Comparison of ENCODE assay signal across 9 cellular contexts in the genomic region with DNA sequence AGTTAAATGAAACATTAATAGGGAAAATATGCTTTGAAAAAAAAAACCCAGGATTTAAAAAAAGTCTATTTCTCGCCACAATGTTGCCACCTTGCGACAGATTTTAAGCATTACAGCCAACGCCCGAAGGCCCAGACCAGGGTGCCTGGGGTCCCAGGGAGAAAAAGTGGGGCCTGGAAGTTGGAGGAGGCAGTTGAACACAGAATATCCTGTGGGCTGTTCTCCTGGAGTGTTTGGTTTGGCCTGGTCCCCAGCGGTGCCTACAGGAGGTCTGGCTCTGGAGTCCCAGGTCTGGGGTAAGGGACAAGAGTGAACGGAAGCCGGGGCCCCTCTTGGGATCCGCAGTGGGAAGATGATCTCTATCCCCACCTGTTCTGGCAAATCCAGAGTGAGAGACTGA. TPM values are rescaled to one million over a fixed set of nuclear protein-coding genes. Genes with fewer than 3 reads are reported as not detected.
DNase-seq lines count a peak whose midpoint lies in the region; ATAC-seq and TF ChIP-seq lines count a peak whose summit lies in the region.
"Had no signal": no experiment of that assay in that cellular context is flagged by ENCODE, and none has a peak within 500 bp of the region (broad histone marks: within the 10 kb centered on the region; RNA-seq: fewer than 3 reads in every experiment).

No MANE protein-coding gene starts in this region.

- H3K27ac Mint-ChIP-seq in CD4-positive, alpha-beta memory T cell, result peak overlapping the region in 6 of 7 donors; percentile 3 to 91 (median 52)

- no peak overlapping the region for H3K4me2 ChIP-seq in mesenchymal stem cell (ENCODE audit: low read length, poor library complexity, severe bottlenecking)

- TF ChIP-seq POLR2A in thyroid gland (IDR thresholded peaks at IDR 0.05), result no peak

- peaks cover 3% of the 10 kb centered on the region for H3K79me1 ChIP-seq in mesenchymal stem cell (replicated peaks; ENCODE audit: low read length, poor library complexity, severe bottlenecking)

- peak overlapping the region in 1 of 2 donors; percentile 51 for H3K4me3 ChIP-seq in CD4-positive, alpha-beta memory T cell (ENCODE audit: low read length in 2 of 2)
- H3K4me3 ChIP-seq in mesenchymal stem cell (ENCODE audit: insufficient read depth in 1 of 2, low read depth in 1 of 2, low read length in 2 of 2), result peak overlapping the region in 1 of 2 experiments; percentile 70
- peak overlapping the region in 1 of 3 donors; percentile 30 for H3K4me3 ChIP-seq in thyroid gland (replicated peaks in 1 of 3)

- peaks cover 0 to 12% (median 3%) of the 10 kb centered on the region in 8 donors for H3K9me3 Mint-ChIP-seq in CD4-positive, alpha-beta memory T cell

- no peak overlapping the region for H4K91ac ChIP-seq in mesenchymal stem cell (ENCODE audit: low read length)

- no peak overlapping the region for H3K18ac ChIP-seq in mesenchymal stem cell (ENCODE audit: low read depth in 1 of 2, low read length in 2 of 2)

- peaks cover 61% of the 10 kb centered on the region for H3K4me1 ChIP-seq in CD4-positive, alpha-beta memory T cell (ENCODE audit: insufficient read depth, low read length)
- H3K4me1 ChIP-seq in mesenchymal stem cell (ENCODE audit: control insufficient read depth, insufficient read depth, low read depth, low read length) (peaks cover 29% of the 10 kb centered on the region), thyroid gland (peaks cover 35 to 63% of the 10 kb centered on the region in 2 donors)

- peak overlapping the region; percentile 75 to 95 (median 86) for H3K4me3 Mint-ChIP-seq in CD4-positive, alpha-beta memory T cell

- no peaks in the 10 kb centered on the region for H3K36me3 ChIP-seq in CD4-positive, alpha-beta memory T cell (ENCODE audit: insufficient read depth, low read length)
- no peaks in the 10 kb centered on the region for H3K36me3 ChIP-seq in mesenchymal stem cell (ENCODE audit: control insufficient read depth in 1 of 2, insufficient read depth in 2 of 2, low read depth in 1 of 2, low read length in 2 of 2)
- no peaks in the 10 kb centered on the region for H3K36me3 ChIP-seq in thyroid gland

- H3K27me3 Mint-ChIP-seq in CD4-positive, alpha-beta memory T cell, result peaks cover 23 to 36% of the 10 kb centered on the region in 2 donors

- no peak overlapping the region for H2AFZ ChIP-seq in mesenchymal stem cell (ENCODE audit: low read depth, low read length)

- H3K27ac ChIP-seq in CD4-positive, alpha-beta memory T cell (ENCODE audit: low read depth, low read length), result no peak overlapping the region
- H3K27ac ChIP-seq in mesenchymal stem cell (ENCODE audit: low read length, poor library complexity, severe bottlenecking), result no peak overlapping the region
- H3K27ac ChIP-seq in thyroid gland, result no peak overlapping the region

- peak overlapping the region; percentile 79 for H3K9ac ChIP-seq in mesenchymal stem cell (ENCODE audit: low read length)

- no peak overlapping the region for H2BK120ac ChIP-seq in mesenchymal stem cell (ENCODE audit: low read depth, low read length)

- WGBS in mesenchymal stem cell, result 34% methylated on average over 8 of the region's 8 CpGs
- 32 to 37% methylated on average over 8 of the region's 8 CpGs for WGBS in thyroid gland, 2 donors

- H3K27me3 ChIP-seq in CD4-positive, alpha-beta memory T cell (ENCODE audit: insufficient read depth, low read length), result peaks cover 38% of the 10 kb centered on the region
- H3K27me3 ChIP-seq in mesenchymal stem cell (ENCODE audit: control insufficient read depth in 1 of 2, insufficient read depth in 1 of 2, low read length in 2 of 2) (peaks cover 56 to 60% of the 10 kb centered on the region in 2 experiments), thyroid gland (peaks cover 19% of the 10 kb centered on the region)

- H2AK5ac ChIP-seq in mesenchymal stem cell (ENCODE audit: low read length, severe bottlenecking), result no peak overlapping the region

- peak; percentile 55 to 89 (median 71) for TF ChIP-seq CTCF in thyroid gland (IDR thresholded peaks at IDR 0.05)

- POLR2A ChIA-PET in CD4-positive, alpha-beta memory T cell (lab: Charles Lee; ENCODE audit: partially characterized antibody), result interaction anchor here (1.2 to 7.7 kb wide), 4 partner anchors 52 to 379 kb away, joined by 3 to 82 read pairs (median 8); partner anchors contain the start of genes C15orf61 and MAP2K5

- peaks cover 0 to 6% of the 10 kb centered on the region in 2 donors for H3K36me3 Mint-ChIP-seq in CD4-positive, alpha-beta memory T cell

- CTCF ChIA-PET in CD4-positive, alpha-beta memory T cell (lab: Charles Lee; ENCODE audit: partially characterized antibody), result interaction anchor here (0.7 to 5.7 kb wide), 22 partner anchors 10 to 892 kb away, joined by 3 to 110 read pairs (median 4); no protein-coding TSS in a partner anchor

- H3K14ac ChIP-seq in mesenchymal stem cell (ENCODE audit: low read length in 2 of 2), result no peak overlapping the region

- no peak for ATAC-seq in GM18498 (IDR thresholded peaks at IDR 0.05; ENCODE audit: unreplicated experiment)

- intact Hi-C loops in CD4-positive, alpha-beta memory T cell (cut with micrococcal nuclease), result loop anchor here (1.0 to 10.0 kb wide), 6 partner anchors 53 to 1132 kb away; partner anchors contain the start of gene SMAD6
- intact Hi-C loops in thyroid gland (cut with DNase I), result loop anchor here (5.0 kb wide), 1 partner anchor 314 kb away; the partner anchor contains the start of gene C15orf61

- H3K9me3 ChIP-seq in CD4-positive, alpha-beta memory T cell (ENCODE audit: control insufficient read depth in 1 of 2, low read length in 2 of 2), result no peaks in the 10 kb centered on the region
- H3K9me3 ChIP-seq in mesenchymal stem cell (ENCODE audit: control insufficient read depth, low read length) (no peaks in the 10 kb centered on the region), thyroid gland (no peaks in the 10 kb centered on the region)

- peaks cover 22 to 84% (median 49%) of the 10 kb centered on the region in 4 donors for H3K4me1 Mint-ChIP-seq in CD4-positive, alpha-beta memory T cell

- H4K8ac ChIP-seq in mesenchymal stem cell (ENCODE audit: low read length), result no peak overlapping the region

- H2BK12ac ChIP-seq in mesenchymal stem cell (ENCODE audit: low read length in 2 of 2), result no peak overlapping the region

- H3K23ac ChIP-seq in mesenchymal stem cell (ENCODE audit: low read length in 2 of 2), result no peak overlapping the region

- no peak overlapping the region for H2BK15ac ChIP-seq in mesenchymal stem cell (ENCODE audit: low read depth, poor library complexity, severe bottlenecking)

- H3K4ac ChIP-seq in mesenchymal stem cell (ENCODE audit: low read depth in 1 of 2, low read length in 2 of 2), result no peak overlapping the region

- no peak overlapping the region for H2BK5ac ChIP-seq in mesenchymal stem cell (ENCODE audit: low read depth, low read length, poor library complexity, severe bottlenecking)

- peak; percentile 52 to 67 (median 54) for DNase-seq in CD4-positive, alpha-beta memory T cell
- DNase-seq in HS-5 (ENCODE audit: low read depth) (peak; percentile 20), T follicular helper cell (ENCODE audit: low read depth) (peak; percentile 35), mesenchymal stem cell (no peak), thyroid gland (peak; percentile 49 to 50), NCI-H2107 treated with DMSO at 0.1 percent for 48 hours (lab: John Stamatoyannopoulos, UW; ENCODE audit: unreplicated experiment) (no peak)
- DNase-seq in central memory CD4-positive, alpha-beta T cell, result peak; percentile 53

RNA-seq across cellular contexts. Expression of gene RNU6-1, which starts 3.4 kb away (rescaled TPM):
- not detected for total RNA-seq in CD4-positive, alpha-beta memory T cell
- not detected for polyA plus RNA-seq in CD4-positive, alpha-beta memory T cell
- not detected for polyA plus RNA-seq in mesenchymal stem cell (2013, experiment 1 of 2)
- not detected for polyA plus RNA-seq in mesenchymal stem cell (2013, experiment 2 of 2)
- total RNA-seq in thyroid gland, result not detected
- total RNA-seq: pulmonary artery endothelial cell had no signal

RNA-seq across cellular contexts. Expression of gene SKOR1, which starts 11.2 kb away (rescaled TPM):
- total RNA-seq in CD4-positive, alpha-beta memory T cell, result under 1 TPM; 0.30 to 0.38 TPM
- under 1 TPM in 1 of 2 donors, not detected in 1; 0.09 TPM for polyA plus RNA-seq in CD4-positive, alpha-beta memory T cell
- polyA plus RNA-seq in mesenchymal stem cell (2013, experiment 1 of 2), result 0.06 TPM
- 0.08 TPM for polyA plus RNA-seq in mesenchymal stem cell (2013, experiment 2 of 2)
- 1 to 10 TPM in 1 of 4 donors, under 1 TPM in 3; 0.49 to 1.2 (median 0.85) TPM for total RNA-seq in thyroid gland

Comparison
In these comparisons a context has a peak if more than half of its experiments do, and no peak if none do; other contexts are left out.
1. DNase-seq: peak in CD4-positive, alpha-beta memory T cell (5 of 5), HS-5 (single experiment), T follicular helper cell (single experiment), central memory CD4-positive, alpha-beta T cell (single experiment) and thyroid gland (2 of 2); none in mesenchymal stem cell (single experiment) and NCI-H2107 treated with DMSO at 0.1 percent for 48 hours (single experiment).